ENCODE assay signal across 8 cellular contexts in genomic region chr12:75481013-75481705, GRCh38. TPM values are rescaled to one million over a fixed set of nuclear protein-coding genes. Genes with fewer than 3 reads are reported as not detected.
A peak's percentile ranks its signal among the peaks of the same experiment; 100 is the strongest.
DNase-seq lines count a peak whose midpoint lies in the region; ATAC-seq and TF ChIP-seq lines count a peak whose summit lies in the region.

No MANE protein-coding gene starts in this region.

- TF ChIP-seq CTCF in Loucy (conservative IDR thresholded peaks at IDR 0.05; ENCODE audit: low read length): no peak
- no peak for TF ChIP-seq CTCF in body of pancreas (IDR thresholded peaks at IDR 0.05)

- no peaks in the 10 kb centered on the region for H3F3A ChIP-seq in Loucy (ENCODE audit: low read depth)

- no peaks in the 10 kb centered on the region for H3K79me2 ChIP-seq in Loucy (ENCODE audit: insufficient read depth, low read length)

- H3K27ac ChIP-seq in body of pancreas (peak overlapping the region in 2 of 4 donors; percentile 39 to 60), muscle layer of colon (ENCODE audit: low read depth, low read length) (peak overlapping the region; percentile 87)

- peak overlapping the region; percentile 22; the same call in 1 of the 2 replicates for H3K9ac ChIP-seq in ES-I3 (ENCODE audit: low read depth, low read length)
- peak overlapping the region; percentile 20 for H3K9ac ChIP-seq in Loucy (ENCODE audit: low read depth, low read length, poor library complexity, severe bottlenecking)
- H3K9ac ChIP-seq in muscle layer of colon (ENCODE audit: low read length): peak overlapping the region; percentile 21

- DNase-seq in body of pancreas (no peak), NCI-H2171 (lab: John Stamatoyannopoulos, UW) (no peak), HPDE6-E6E7 (ENCODE audit: extremely low spot score) (no peak), NCI-H2029 treated with DMSO at 0.1 percent for 48 hours (lab: John Stamatoyannopoulos, UW) (no peak)

- H3K36me3 ChIP-seq in ES-I3 (ENCODE audit: insufficient read depth, low read length): no peaks in the 10 kb centered on the region
- H3K36me3 ChIP-seq in Loucy (ENCODE audit: insufficient read depth, low read length): no peaks in the 10 kb centered on the region
- H3K36me3 ChIP-seq in body of pancreas (replicated peaks in 1 of 2; ENCODE audit: insufficient read depth in 1 of 2, low read depth in 2 of 2): no peaks in the 10 kb centered on the region
- no peaks in the 10 kb centered on the region for H3K36me3 ChIP-seq in muscle layer of colon (ENCODE audit: insufficient read depth, low read length)

- peak overlapping the region; percentile 66 for H2AFZ ChIP-seq in Loucy (ENCODE audit: low read length)

- H3K4me2 ChIP-seq in Loucy (ENCODE audit: low read depth, low read length, poor library complexity, severe bottlenecking): peak overlapping the region; percentile 74

- peak; percentile 10 for ATAC-seq in GM21786 (IDR thresholded peaks at IDR 0.05; ENCODE audit: unreplicated experiment)
- ATAC-seq in body of pancreas: peak; percentile 5

- no peaks in the 10 kb centered on the region for H4K20me1 ChIP-seq in Loucy (ENCODE audit: insufficient read depth, low read length, poor library complexity, severe bottlenecking)

- TF ChIP-seq POLR2A in body of pancreas (IDR thresholded peaks at IDR 0.05): no peak

- no peaks in the 10 kb centered on the region for H3K9me2 ChIP-seq in Loucy (replicated peaks; ENCODE audit: low read depth, low read length)

- 21 to 30% methylated on average over 5 of the region's 5 CpGs for WGBS in body of pancreas, 2 donors

- intact Hi-C loops in body of pancreas (cut with DNase I): no loop called here

- H3K4me1 ChIP-seq in ES-I3 (ENCODE audit: insufficient read depth, low read length): peaks cover 27% of the 10 kb centered on the region
- peaks cover 27% of the 10 kb centered on the region for H3K4me1 ChIP-seq in Loucy (ENCODE audit: insufficient read depth, low read length, poor library complexity, severe bottlenecking)
- no peaks in the 10 kb centered on the region for H3K4me1 ChIP-seq in body of pancreas
- H3K4me1 ChIP-seq in muscle layer of colon (ENCODE audit: insufficient read depth, low read length): peaks cover 39% of the 10 kb centered on the region

- no peaks in the 10 kb centered on the region for H3K27me3 ChIP-seq in Loucy (ENCODE audit: insufficient read depth, low read length, poor library complexity, severe bottlenecking)
- H3K27me3 ChIP-seq in body of pancreas: no peaks in the 10 kb centered on the region
- H3K27me3 ChIP-seq in muscle layer of colon (ENCODE audit: control insufficient read depth in 1 of 2, insufficient read depth in 2 of 2, low read length in 2 of 2): no peaks in the 10 kb centered on the region

- H3K9me3 ChIP-seq in ES-I3 (ENCODE audit: control insufficient read depth, insufficient read depth, low read length) (no peaks in the 10 kb centered on the region), Loucy (ENCODE audit: insufficient read depth, low read depth, low read length) (no peaks in the 10 kb centered on the region), body of pancreas (no peaks in the 10 kb centered on the region), muscle layer of colon (ENCODE audit: low read length) (no peaks in the 10 kb centered on the region)

- H3K4me3 ChIP-seq in Loucy (ENCODE audit: low read length, poor library complexity, severe bottlenecking): peak overlapping the region; percentile 65
- peak overlapping the region in 1 of 2 donors; percentile 16 for H3K4me3 ChIP-seq in body of pancreas
- peak overlapping the region; percentile 44 to 74 for H3K4me3 ChIP-seq in muscle layer of colon (ENCODE audit: low read depth in 1 of 2, low read length in 2 of 2)

RNA-seq across cellular contexts. Expression of gene GLIPR1, which starts 0.6 kb away (rescaled TPM):
- total RNA-seq in body of pancreas: 1 to 10 TPM; 5.4 to 6.3 TPM

RNA-seq across cellular contexts. Expression of gene KRR1, which starts 30.2 kb away (rescaled TPM):
- total RNA-seq in body of pancreas: 10 to 100 TPM in 1 of 2 donors, 1 to 10 TPM in 1; 9.3 to 33.9 TPM
